1 cellular context compared by ENCODE assay signal in the genomic region with DNA sequence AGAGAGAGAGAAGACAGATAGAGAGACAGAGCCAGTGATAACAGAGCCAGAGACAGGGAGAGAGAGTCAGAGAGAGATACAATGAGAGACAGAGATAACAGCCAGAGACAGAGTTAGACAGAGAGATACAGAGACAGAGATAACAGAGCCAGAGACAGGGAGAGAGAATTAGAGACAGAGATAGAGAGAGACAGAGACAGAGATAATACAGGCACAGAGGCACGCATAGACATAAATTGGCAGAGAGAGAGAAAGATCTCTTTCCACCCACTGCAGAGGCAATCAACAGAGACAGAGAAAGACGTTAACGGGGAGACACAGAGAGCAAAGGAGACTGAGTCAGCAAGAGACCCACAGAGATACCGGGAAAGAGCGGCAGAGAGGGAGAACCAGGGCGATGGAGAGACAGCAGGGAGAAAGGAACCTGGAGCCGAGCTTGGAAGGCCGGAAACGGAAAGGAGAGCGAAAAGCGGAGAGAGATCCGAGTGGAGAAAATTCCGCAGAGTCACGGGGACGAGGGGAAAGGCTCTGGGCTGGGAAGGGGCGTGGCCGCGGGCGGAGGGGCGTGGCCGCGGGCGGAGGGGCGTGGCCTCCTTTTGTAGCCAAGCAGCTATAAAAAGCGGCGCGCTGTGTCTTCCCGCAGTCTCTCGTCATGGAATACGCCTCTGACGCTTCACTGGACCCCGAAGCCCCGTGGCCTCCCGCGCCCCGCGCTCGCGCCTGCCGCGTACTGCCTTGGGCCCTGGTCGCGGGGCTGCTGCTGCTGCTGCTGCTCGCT.
TF ChIP-seq lines count a peak whose summit lies in the region.

Gene TNFSF9, plus strand, starts transcription at position 642 of the 778 bp plus-strand sequence. Its CDS starts 11 bp downstream, at position 653.

TF ChIP-seq in K562, 482 proteins besides CTCF, POLR2A, EP300 and RAD21 (continued from another document and continues in another):
- peak; percentile 81 for TF ChIP-seq SMAD4 (CRISPR knock-in tag; conservative IDR thresholded peaks at IDR 0.05)
- no peak for TF ChIP-seq SIRT6 (IDR thresholded peaks at IDR 0.05; ENCODE audit: low read depth, low read length)
- peak; percentile 97 for TF ChIP-seq HLTF (IDR thresholded peaks at IDR 0.05)
- TF ChIP-seq TCFL5 (CRISPR knock-in tag; conservative IDR thresholded peaks at IDR 0.05): no peak
- no peak for TF ChIP-seq DLX4 (CRISPR knock-in tag; IDR thresholded peaks at IDR 0.05)
- TF ChIP-seq CBX5 (IDR thresholded peaks at IDR 0.05; ENCODE audit: borderline replicate concordance, low read depth): no peak
- TF ChIP-seq ZNF766 (CRISPR knock-in tag; conservative IDR thresholded peaks at IDR 0.05): peak; percentile 17; the same call in 1 of the 2 replicates
- peak; percentile 66; the same call in 1 of the 2 replicates for TF ChIP-seq MITF (IDR thresholded peaks at IDR 0.05)
- peak; percentile 93 for TF ChIP-seq NFE2 (IDR thresholded peaks at IDR 0.05; ENCODE audit: low read depth)
- peak; percentile 81 for TF ChIP-seq SMAD1 (IDR thresholded peaks at IDR 0.05; ENCODE audit: low read depth, low read length, partially characterized antibody)
- no peak for TF ChIP-seq ELK1 (CRISPR knock-in tag; IDR thresholded peaks at IDR 0.05)
- TF ChIP-seq ELF1 (tag; IDR thresholded peaks at IDR 0.05): no peak
- no peak for TF ChIP-seq RERE (CRISPR knock-in tag; IDR thresholded peaks at IDR 0.05; ENCODE audit: borderline replicate concordance)
- TF ChIP-seq RBM15 (IDR thresholded peaks at IDR 0.05; ENCODE audit: insufficient read depth, low read length): no peak
- TF ChIP-seq ZNF134 (CRISPR knock-in tag; conservative IDR thresholded peaks at IDR 0.05): no peak
- TF ChIP-seq NKRF (IDR thresholded peaks at IDR 0.05; ENCODE audit: borderline replicate concordance): peak; percentile 87
- TF ChIP-seq BHLHE40 (IDR thresholded peaks at IDR 0.05; ENCODE audit: low read length): peak; percentile 54
- TF ChIP-seq BRF1 (IDR thresholded peaks at IDR 0.05; ENCODE audit: borderline replicate concordance, extremely low read depth, insufficient read length): no peak
- TF ChIP-seq, protein P1, sequence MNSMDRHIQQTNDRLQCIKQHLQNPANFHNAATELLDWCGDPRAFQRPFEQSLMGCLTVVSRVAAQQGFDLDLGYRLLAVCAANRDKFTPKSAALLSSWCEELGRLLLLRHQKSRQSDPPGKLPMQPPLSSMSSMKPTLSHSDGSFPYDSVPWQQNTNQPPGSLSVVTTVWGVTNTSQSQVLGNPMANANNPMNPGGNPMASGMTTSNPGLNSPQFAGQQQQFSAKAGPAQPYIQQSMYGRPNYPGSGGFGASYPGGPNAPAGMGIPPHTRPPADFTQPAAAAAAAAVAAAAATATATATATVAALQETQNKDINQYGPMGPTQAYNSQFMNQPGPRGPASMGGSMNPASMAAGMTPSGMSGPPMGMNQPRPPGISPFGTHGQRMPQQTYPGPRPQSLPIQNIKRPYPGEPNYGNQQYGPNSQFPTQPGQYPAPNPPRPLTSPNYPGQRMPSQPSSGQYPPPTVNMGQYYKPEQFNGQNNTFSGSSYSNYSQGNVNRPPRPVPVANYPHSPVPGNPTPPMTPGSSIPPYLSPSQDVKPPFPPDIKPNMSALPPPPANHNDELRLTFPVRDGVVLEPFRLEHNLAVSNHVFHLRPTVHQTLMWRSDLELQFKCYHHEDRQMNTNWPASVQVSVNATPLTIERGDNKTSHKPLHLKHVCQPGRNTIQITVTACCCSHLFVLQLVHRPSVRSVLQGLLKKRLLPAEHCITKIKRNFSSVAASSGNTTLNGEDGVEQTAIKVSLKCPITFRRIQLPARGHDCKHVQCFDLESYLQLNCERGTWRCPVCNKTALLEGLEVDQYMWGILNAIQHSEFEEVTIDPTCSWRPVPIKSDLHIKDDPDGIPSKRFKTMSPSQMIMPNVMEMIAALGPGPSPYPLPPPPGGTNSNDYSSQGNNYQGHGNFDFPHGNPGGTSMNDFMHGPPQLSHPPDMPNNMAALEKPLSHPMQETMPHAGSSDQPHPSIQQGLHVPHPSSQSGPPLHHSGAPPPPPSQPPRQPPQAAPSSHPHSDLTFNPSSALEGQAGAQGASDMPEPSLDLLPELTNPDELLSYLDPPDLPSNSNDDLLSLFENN (IDR thresholded peaks at IDR 0.05; ENCODE audit: low read depth in 2 of 2, low read length in 2 of 2): 0 out of 4 replicates have a peak, but pooled peaks of 1 of the 2 experiments have one; percentile 41
- TF ChIP-seq ZNF699 (CRISPR knock-in tag; IDR thresholded peaks at IDR 0.05; ENCODE audit: insufficient replicate concordance): no peak
- TF ChIP-seq CXXC5 (CRISPR knock-in tag; IDR thresholded peaks at IDR 0.05): peak; percentile 91
- TF ChIP-seq, protein P2, sequence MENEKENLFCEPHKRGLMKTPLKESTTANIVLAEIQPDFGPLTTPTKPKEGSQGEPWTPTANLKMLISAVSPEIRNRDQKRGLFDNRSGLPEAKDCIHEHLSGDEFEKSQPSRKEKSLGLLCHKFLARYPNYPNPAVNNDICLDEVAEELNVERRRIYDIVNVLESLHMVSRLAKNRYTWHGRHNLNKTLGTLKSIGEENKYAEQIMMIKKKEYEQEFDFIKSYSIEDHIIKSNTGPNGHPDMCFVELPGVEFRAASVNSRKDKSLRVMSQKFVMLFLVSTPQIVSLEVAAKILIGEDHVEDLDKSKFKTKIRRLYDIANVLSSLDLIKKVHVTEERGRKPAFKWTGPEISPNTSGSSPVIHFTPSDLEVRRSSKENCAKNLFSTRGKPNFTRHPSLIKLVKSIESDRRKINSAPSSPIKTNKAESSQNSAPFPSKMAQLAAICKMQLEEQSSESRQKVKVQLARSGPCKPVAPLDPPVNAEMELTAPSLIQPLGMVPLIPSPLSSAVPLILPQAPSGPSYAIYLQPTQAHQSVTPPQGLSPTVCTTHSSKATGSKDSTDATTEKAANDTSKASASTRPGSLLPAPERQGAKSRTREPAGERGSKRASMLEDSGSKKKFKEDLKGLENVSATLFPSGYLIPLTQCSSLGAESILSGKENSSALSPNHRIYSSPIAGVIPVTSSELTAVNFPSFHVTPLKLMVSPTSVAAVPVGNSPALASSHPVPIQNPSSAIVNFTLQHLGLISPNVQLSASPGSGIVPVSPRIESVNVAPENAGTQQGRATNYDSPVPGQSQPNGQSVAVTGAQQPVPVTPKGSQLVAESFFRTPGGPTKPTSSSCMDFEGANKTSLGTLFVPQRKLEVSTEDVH (IDR thresholded peaks at IDR 0.05; ENCODE audit: low read depth, partially characterized antibody): peak; percentile 72
- no peak for TF ChIP-seq ZNF324 (CRISPR knock-in tag; IDR thresholded peaks at IDR 0.05)
- TF ChIP-seq HDAC2 (IDR thresholded peaks at IDR 0.05): peak; percentile 90
- TF ChIP-seq PML (IDR thresholded peaks at IDR 0.05; ENCODE audit: low read length): peak; percentile 68; the same call in 1 of the 2 replicates
- no peak for TF ChIP-seq HBP1 (CRISPR knock-in tag; IDR thresholded peaks at IDR 0.05)
- TF ChIP-seq FOXK2 (conservative IDR thresholded peaks at IDR 0.05 in 1 of 2, IDR thresholded peaks at IDR 0.05 in 1 of 2; ENCODE audit: low read depth in 2 of 2): peak; percentile 64 to 66; a peak in 1 of 4 replicates
- peak; percentile 88 for TF ChIP-seq ZBTB2 (IDR thresholded peaks at IDR 0.05)
- TF ChIP-seq TFAM (CRISPR knock-in tag; conservative IDR thresholded peaks at IDR 0.05): no peak
- TF ChIP-seq ARID2 (IDR thresholded peaks at IDR 0.05): peak; percentile 62; the same call in 1 of the 2 replicates
- no peak for TF ChIP-seq KAT2B (IDR thresholded peaks at IDR 0.05; ENCODE audit: low read depth, low read length)
